Comparison of ENCODE assay signal across 8 cellular contexts in genomic region chr14:103607039-103607668, GRCh38. TPM values are rescaled to one million over a fixed set of nuclear protein-coding genes. Genes with fewer than 3 reads are reported as not detected.
DNase-seq lines count a peak whose midpoint lies in the region; ATAC-seq and TF ChIP-seq lines count a peak whose summit lies in the region.

No MANE protein-coding gene starts in this region.

- H3K36me3 ChIP-seq in SU-DHL-6 (ENCODE audit: low read length) (no peaks in the 10 kb centered on the region), left ventricle myocardium inferior (no peaks in the 10 kb centered on the region), rectal smooth muscle tissue (ENCODE audit: control insufficient read depth, insufficient read depth, low read length) (no peaks in the 10 kb centered on the region)

- peak; percentile 86 for DNase-seq in CMK (ENCODE audit: low read depth)
- peak; percentile 39 for DNase-seq in NAMALWA (ENCODE audit: low spot score)
- DNase-seq in left ventricle myocardium inferior = peak; percentile 80
- DNase-seq in NCI-H2029 treated with DMSO at 0.1 percent for 48 hours (lab: John Stamatoyannopoulos, UW) = no peak

- H3K4me2 ChIP-seq in SU-DHL-6 (ENCODE audit: low read depth, low read length, poor library complexity, severe bottlenecking) = peak overlapping the region; percentile 7

- 0 out of 2 replicates have a peak, but pooled peaks cover 3% of the 10 kb centered on the region for H3K9me3 ChIP-seq in SU-DHL-6 (ENCODE audit: insufficient read depth, low read length)
- H3K9me3 ChIP-seq in left ventricle myocardium inferior (replicated peaks) = peaks cover 18% of the 10 kb centered on the region

- H3K4me3 ChIP-seq in SU-DHL-6 (ENCODE audit: insufficient read depth, low read length, poor library complexity, severe bottlenecking) (no peak overlapping the region), left ventricle myocardium inferior (peak overlapping the region; percentile 53), rectal smooth muscle tissue (ENCODE audit: low read length) (peak overlapping the region; percentile 35)

- H3K4me1 ChIP-seq in left ventricle myocardium inferior (peaks cover 21% of the 10 kb centered on the region), rectal smooth muscle tissue (ENCODE audit: control insufficient read depth, insufficient read depth, low read length) (peaks cover 7% of the 10 kb centered on the region)

- peak; percentile 80 for ATAC-seq in GM21529 (IDR thresholded peaks at IDR 0.05; ENCODE audit: unreplicated experiment)

- TF ChIP-seq CTCF in SU-DHL-6 (IDR thresholded peaks at IDR 0.05; ENCODE audit: insufficient read depth, low read length, poor library complexity, severe bottlenecking) (no peak), left ventricle myocardium inferior (IDR thresholded peaks at IDR 0.05; ENCODE audit: borderline replicate concordance) (peak; percentile 50)

- H3K9ac ChIP-seq in SU-DHL-6 (ENCODE audit: low read length) (no peak overlapping the region), rectal smooth muscle tissue (ENCODE audit: low read length) (no peak overlapping the region)

- H3K27ac ChIP-seq in SU-DHL-6 (ENCODE audit: low read depth, low read length) (no peak overlapping the region), angular gyrus (ENCODE audit: low read depth, low read length) (peak overlapping the region; percentile 65), left ventricle myocardium inferior (replicated peaks) (peak overlapping the region; percentile 52), rectal smooth muscle tissue (ENCODE audit: low read depth, low read length) (no peak overlapping the region)

- intact Hi-C loops in left ventricle myocardium inferior (cut with micrococcal nuclease) = no loop called here

- no peaks in the 10 kb centered on the region for H4K20me1 ChIP-seq in SU-DHL-6 (ENCODE audit: low read depth, low read length)

- no peak overlapping the region for H2AFZ ChIP-seq in SU-DHL-6 (ENCODE audit: low read depth, low read length, severe bottlenecking)

- no peaks in the 10 kb centered on the region for H3K79me2 ChIP-seq in SU-DHL-6 (ENCODE audit: insufficient read depth, low read length)

- H3F3A ChIP-seq in SU-DHL-6 (ENCODE audit: insufficient read depth) = no peaks in the 10 kb centered on the region

- H3K27me3 ChIP-seq in SU-DHL-6 (ENCODE audit: low read length) (no peaks in the 10 kb centered on the region), left ventricle myocardium inferior (ENCODE audit: low read depth) (peaks cover 6% of the 10 kb centered on the region), rectal smooth muscle tissue (ENCODE audit: control insufficient read depth, insufficient read depth, low read length) (peaks cover 7% of the 10 kb centered on the region)

- no peaks in the 10 kb centered on the region for H3K9me2 ChIP-seq in SU-DHL-6 (replicated peaks; ENCODE audit: insufficient read depth, low read length)

RNA-seq across cellular contexts. Expression of gene KLC1, which starts 21.9 kb away (rescaled TPM):
- 137 TPM for total RNA-seq in left ventricle myocardium inferior

RNA-seq across cellular contexts. Expression of gene COA8, which starts 44.4 kb away (rescaled TPM):
- 48.3 TPM for total RNA-seq in left ventricle myocardium inferior

RNA-seq across cellular contexts. Expression of gene BAG5, which starts 44.7 kb away (rescaled TPM):
- total RNA-seq in left ventricle myocardium inferior = 16.7 TPM

Comparison
In these comparisons a context has a peak if more than half of its experiments do, and no peak if none do; other contexts are left out.
1. H3K27ac ChIP-seq: peak in angular gyrus (single experiment) and left ventricle myocardium inferior (single experiment); none in SU-DHL-6 (single experiment) and rectal smooth muscle tissue (single experiment).